8 cellular contexts compared by ENCODE assay signal in genomic region chrX:38166478-38167083, GRCh38. TPM values are rescaled to one million over a fixed set of nuclear protein-coding genes. Genes with fewer than 3 reads are reported as not detected.
DNase-seq lines count a peak whose midpoint lies in the region; ATAC-seq, FAIRE-seq and TF ChIP-seq lines count a peak whose summit lies in the region.

No MANE protein-coding gene starts in this region.

- intact Hi-C loops in kidney (cut with DNase I) (loop anchor here (5.0 kb wide), 1 partner anchor 239 kb away; no protein-coding TSS in a partner anchor), left cardiac atrium (cut with DNase I) (loop anchor here (2.0 to 10.0 kb wide), 2 partner anchors 240 to 242 kb away; no protein-coding TSS in a partner anchor)

- H3K36me3 ChIP-seq in WERI-Rb-1 (no peaks in the 10 kb centered on the region), kidney (ENCODE audit: control insufficient read depth in 1 of 2, insufficient read depth in 2 of 2, low read length in 2 of 2) (no peaks in the 10 kb centered on the region)

- no peaks in the 10 kb centered on the region for H3K27me3 ChIP-seq in WERI-Rb-1 (ENCODE audit: insufficient read depth, low read depth, severe bottlenecking)

- TF ChIP-seq CTCF in WERI-Rb-1 (IDR thresholded peaks at IDR 0.05; ENCODE audit: low read depth, low read length) (no peak), kidney (IDR thresholded peaks at IDR 0.05; ENCODE audit: borderline replicate concordance, extremely low read depth, insufficient read depth) (peak; percentile 53)

- no peaks in the 10 kb centered on the region for H3K9me3 ChIP-seq in WERI-Rb-1 (ENCODE audit: severe bottlenecking)
- H3K9me3 ChIP-seq in kidney (ENCODE audit: control insufficient read depth in 1 of 2, low read length in 2 of 2): no peaks in the 10 kb centered on the region

- FAIRE-seq in HTR-8/SVneo (lab: Jason Lieb, UNC) (no peak), kidney (lab: Jason Lieb, UNC) (peak; percentile 97)

- no peak overlapping the region for H3K4me3 ChIP-seq in WERI-Rb-1 (ENCODE audit: low read depth, low read length)
- no peak overlapping the region for H3K4me3 ChIP-seq in kidney (ENCODE audit: low read length in 2 of 2)

- H3K27ac ChIP-seq in WERI-Rb-1: no peak overlapping the region
- H3K27ac ChIP-seq in kidney (ENCODE audit: low read depth in 2 of 2, low read length in 2 of 2): no peak overlapping the region

- no peak overlapping the region for H3K9ac ChIP-seq in kidney (ENCODE audit: low read length in 2 of 2)

- DNase-seq in NCI-H2196 (lab: John Stamatoyannopoulos, UW; ENCODE audit: unreplicated experiment) (peak; percentile 26), NCI-H2196 treated with DMSO at 0.1 percent for 48 hours (lab: John Stamatoyannopoulos, UW; ENCODE audit: unreplicated experiment) (no peak), HTR-8/SVneo (ENCODE audit: insufficient read length, low spot score) (peak; percentile 2), WERI-Rb-1 (peak; percentile 7), kidney (no peak), left cardiac atrium (no peak)

- H3K4me1 ChIP-seq in kidney (ENCODE audit: control insufficient read depth in 1 of 2, insufficient read depth in 1 of 2, low read depth in 1 of 2, low read length in 2 of 2): no peaks in the 10 kb centered on the region

- no peak for ATAC-seq in HG02885 (IDR thresholded peaks at IDR 0.05; ENCODE audit: poor library complexity, unreplicated experiment)
- ATAC-seq in HG03342 (IDR thresholded peaks at IDR 0.05; ENCODE audit: unreplicated experiment): no peak
- ATAC-seq in left cardiac atrium: no peak

RNA-seq across cellular contexts. Expression of gene SRPX, which starts 54.1 kb away (rescaled TPM):
- total RNA-seq in kidney (39.2 TPM), left cardiac atrium (100 to 1,000 TPM; 101 to 108 TPM)
- 6.1 TPM for polyA plus RNA-seq in kidney (ENCODE audit: insufficient read depth, low read depth, low replicate concordance)

Comparison
In these comparisons a context has a peak if more than half of its experiments do, and no peak if none do; other contexts are left out.
1. DNase-seq: peak in NCI-H2196 (single experiment), HTR-8/SVneo (single experiment) and WERI-Rb-1 (single experiment); none in NCI-H2196 treated with DMSO at 0.1 percent for 48 hours (single experiment), kidney (single experiment) and left cardiac atrium (single experiment).